In genomic region chr1:202521886-202522285, GRCh38 we compare ENCODE assay signal across 32 cellular contexts.
"Had no signal": no experiment of that assay in that cellular context is flagged by ENCODE, and none has a peak within 500 bp of the region (broad histone marks: within the 10 kb centered on the region; RNA-seq: fewer than 3 reads in every experiment).

No MANE protein-coding gene starts in this region.

- H3K4me2 ChIP-seq: PC-9, SK-N-SH had no signal

- H3K4me3 ChIP-seq: PC-9, SJSA1 had no signal

- ATAC-seq: Panc1, Right ventricle myocardium inferior had no signal

- H3K4me1 ChIP-seq: SJSA1 had no signal

- H3K9me3 ChIP-seq: SJSA1, SK-N-SH had no signal

- H3K27me3 ChIP-seq: SJSA1 had no signal

- H2AFZ ChIP-seq: PC-9 had no signal

- DNase-seq: Karpas-422, NCI-H1048, NCI-H1092 treated with DMSO at 0.1 percent for 48 hours, NCI-H1105 treated with DMSO at 0.1 percent for 48 hours, NCI-H1417, NCI-H1436, NCI-H146, NCI-H1694, NCI-H187, NCI-H1930, NCI-H2029 treated with DMSO at 0.1 percent for 48 hours, NCI-H2081 treated with DMSO at 0.1 percent for 48 hours, NCI-H2107, NCI-H2171, NCI-H226, NCI-H446 treated with DMSO at 0.1 percent for 48 hours, NCI-H510A, NCI-H524, NCI-H526, NCI-H69, NCI-H748 treated with DMSO at 0.1 percent for 48 hours, NCI-H82, PC-9, SHP77 treated with DMSO at 0.1 percent for 48 hours, SK-N-SH, SW 1271, T-helper 1 cell had no signal

- FAIRE-seq: RCC 7860 had no signal

- H3K36me3 ChIP-seq: SJSA1 had no signal

- H3K9me2 ChIP-seq: SK-N-SH had no signal

- H3K9ac ChIP-seq: SK-N-SH had no signal

- H3K27ac ChIP-seq: PC-9, RWPE1, SJSA1 had no signal
